1 cellular context compared by ENCODE assay signal in genomic region chr3:58272891-58273290, GRCh38.
TF ChIP-seq lines count a peak whose summit lies in the region.

No MANE protein-coding gene starts in this region.

TF ChIP-seq in IMR-90, 13 proteins besides CTCF, POLR2A, EP300 and RAD21:
- TF ChIP-seq RCOR1 (IDR thresholded peaks at IDR 0.05; ENCODE audit: insufficient replicate concordance, low read length) (no peak), CHD1 (IDR thresholded peaks at IDR 0.05; ENCODE audit: low read depth, low read length) (no peak), FOS (IDR thresholded peaks at IDR 0.05; ENCODE audit: low read depth, low read length) (no peak), CEBPB (IDR thresholded peaks at IDR 0.05; ENCODE audit: low read depth, low read length) (no peak), NFE2L2 (IDR thresholded peaks at IDR 0.05; ENCODE audit: low read depth, low read length) (no peak), MXI1 (IDR thresholded peaks at IDR 0.05; ENCODE audit: borderline replicate concordance, low read depth, low read length) (no peak), RFX5 (IDR thresholded peaks at IDR 0.05; ENCODE audit: low read depth, low read length) (no peak), MAFK (IDR thresholded peaks at IDR 0.05; ENCODE audit: low read depth, low read length) (no peak), BHLHE40 (IDR thresholded peaks at IDR 0.05; ENCODE audit: low read depth, low read length) (no peak), ELK1 (IDR thresholded peaks at IDR 0.05; ENCODE audit: borderline replicate concordance, low read depth, low read length) (no peak), USF2 (IDR thresholded peaks at IDR 0.05; ENCODE audit: low read depth, low read length) (no peak), MAZ (IDR thresholded peaks at IDR 0.05; ENCODE audit: borderline replicate concordance, low read depth, low read length) (no peak), SMC3 (IDR thresholded peaks at IDR 0.05; ENCODE audit: low read depth, low read length) (no peak)
TF ChIP-seq in IMR-90: peak in this region for 0.
